1 cellular context compared by ENCODE assay signal in the genomic region with DNA sequence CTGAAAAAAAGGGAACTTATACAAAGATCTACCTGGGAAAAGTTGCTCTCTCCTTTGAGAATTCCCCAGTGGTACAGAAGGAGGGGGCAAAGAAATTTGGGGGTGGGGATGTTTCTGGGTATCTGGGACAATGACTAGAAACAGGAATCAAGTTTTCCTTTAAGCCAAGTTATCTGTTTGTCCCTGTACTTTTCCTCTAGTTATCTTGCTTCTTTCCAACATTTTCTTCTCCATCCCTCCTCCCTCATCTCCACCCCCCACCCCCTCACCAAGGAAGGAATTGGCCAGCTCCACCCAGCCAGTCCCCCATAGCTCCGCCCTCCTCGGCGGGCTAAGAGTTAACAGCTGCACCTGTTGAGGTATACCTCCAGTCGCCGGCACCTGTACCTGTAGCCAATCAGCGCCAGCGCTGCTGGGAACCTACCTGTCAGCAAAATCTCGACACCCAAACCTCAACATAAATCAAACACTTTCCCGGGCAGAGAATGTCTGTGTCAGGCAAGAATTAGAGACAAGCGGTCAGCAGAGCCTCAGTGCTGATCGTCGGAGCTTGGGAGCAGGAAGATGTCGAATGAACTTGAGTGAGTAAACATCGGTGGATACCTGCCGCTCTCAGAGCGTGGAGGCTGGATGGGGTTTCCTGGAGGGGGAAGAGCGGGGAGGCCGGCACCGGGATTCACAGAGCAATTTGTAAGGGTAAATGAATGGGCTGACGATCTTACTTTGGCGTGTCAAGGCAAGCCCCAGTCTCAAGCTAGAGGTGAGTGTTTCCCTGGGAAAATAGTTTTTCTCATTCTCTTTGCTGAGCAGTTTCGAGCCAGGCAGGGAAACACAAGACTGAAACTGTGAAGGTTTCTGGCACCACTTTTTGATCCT.
TF ChIP-seq lines count a peak whose summit lies in the region.

Gene GRHL3, plus strand, starts transcription at position 370 of the 876 bp plus-strand sequence. Its CDS starts 195 bp downstream, at position 565.

TF ChIP-seq in GM12878, 131 proteins besides CTCF, POLR2A, EP300 and RAD21:
- TF ChIP-seq SREBF2 (IDR thresholded peaks at IDR 0.05; ENCODE audit: low read length) (no peak), TCF3 (IDR thresholded peaks at IDR 0.05; ENCODE audit: borderline replicate concordance, insufficient read depth, low read depth, low read length) (no peak), E2F4 (IDR thresholded peaks at IDR 0.05; ENCODE audit: low read depth, low read length) (no peak), JUNB (IDR thresholded peaks at IDR 0.05) (no peak), BMI1 (IDR thresholded peaks at IDR 0.05; ENCODE audit: borderline replicate concordance) (no peak), NFXL1 (IDR thresholded peaks at IDR 0.05; ENCODE audit: borderline replicate concordance) (no peak), CHD2 (IDR thresholded peaks at IDR 0.05; ENCODE audit: borderline replicate concordance, low read depth, low read length) (no peak), YBX1 (IDR thresholded peaks at IDR 0.05) (no peak), RBBP5 (conservative IDR thresholded peaks at IDR 0.05) (no peak), SUZ12 (IDR thresholded peaks at IDR 0.05; ENCODE audit: unreplicated experiment) (no peak), EGR1 (IDR thresholded peaks at IDR 0.05; ENCODE audit: borderline replicate concordance in 1 of 2, low read depth in 2 of 2, low read length in 2 of 2) (no peak), ZNF24 (IDR thresholded peaks at IDR 0.05) (no peak), MLLT1 (IDR thresholded peaks at IDR 0.05) (no peak), BHLHE40 (IDR thresholded peaks at IDR 0.05; ENCODE audit: borderline replicate concordance in 1 of 2, low read depth in 2 of 2, low read length in 1 of 2) (no peak), HDAC2 (IDR thresholded peaks at IDR 0.05) (no peak), SPI1 (IDR thresholded peaks at IDR 0.05; ENCODE audit: borderline replicate concordance, insufficient read depth, low read depth, low read length) (no peak), CHD1 (IDR thresholded peaks at IDR 0.05; ENCODE audit: low read depth, low read length) (no peak), MEF2A (IDR thresholded peaks at IDR 0.05; ENCODE audit: insufficient read depth, low read depth, low read length) (no peak), MTA3 (IDR thresholded peaks at IDR 0.05; ENCODE audit: borderline replicate concordance, low read length) (no peak)
- TF ChIP-seq, protein P1, sequence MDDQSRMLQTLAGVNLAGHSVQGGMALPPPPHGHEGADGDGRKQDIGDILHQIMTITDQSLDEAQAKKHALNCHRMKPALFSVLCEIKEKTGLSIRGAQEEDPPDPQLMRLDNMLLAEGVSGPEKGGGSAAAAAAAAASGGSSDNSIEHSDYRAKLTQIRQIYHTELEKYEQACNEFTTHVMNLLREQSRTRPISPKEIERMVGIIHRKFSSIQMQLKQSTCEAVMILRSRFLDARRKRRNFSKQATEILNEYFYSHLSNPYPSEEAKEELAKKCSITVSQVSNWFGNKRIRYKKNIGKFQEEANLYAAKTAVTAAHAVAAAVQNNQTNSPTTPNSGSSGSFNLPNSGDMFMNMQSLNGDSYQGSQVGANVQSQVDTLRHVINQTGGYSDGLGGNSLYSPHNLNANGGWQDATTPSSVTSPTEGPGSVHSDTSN (IDR thresholded peaks at IDR 0.05; ENCODE audit: insufficient replicate concordance, low read depth, low read length): no peak
